In genomic region chr2:47334356-47335136, GRCh38 we compare ENCODE assay signal across 14 cellular contexts. TPM values are rescaled to one million over a fixed set of nuclear protein-coding genes. Genes with fewer than 3 reads are reported as not detected.
A peak's percentile ranks its signal among the peaks of the same experiment; 100 is the strongest.
DNase-seq lines count a peak whose midpoint lies in the region; ATAC-seq and TF ChIP-seq lines count a peak whose summit lies in the region.
"Had no signal": no experiment of that assay in that cellular context is flagged by ENCODE, and none has a peak within 500 bp of the region (broad histone marks: within the 10 kb centered on the region; RNA-seq: fewer than 3 reads in every experiment).

No MANE protein-coding gene starts in this region.

- intact Hi-C loops in left lung (cut with DNase I) = loop anchor here in 1 of 2 donors (5.0 kb wide), 1 partner anchor 53 kb away; no protein-coding TSS in a partner anchor

- H3K4me1 Mint-ChIP-seq in WTC11 (peaks cover 48% of the 10 kb centered on the region), glutamatergic neuron (ENCODE audit: low read depth, unreplicated experiment) (no peaks in the 10 kb centered on the region)
- H3K4me1 Mint-ChIP-seq: CD4-positive, CD25-positive, alpha-beta regulatory T cell had no signal

- DNase-seq in DND-41 = no peak
- peak; percentile 62 for DNase-seq in NCI-H128 (lab: John Stamatoyannopoulos, UW; ENCODE audit: unreplicated experiment)
- peak; percentile 41 for DNase-seq in WTC11 (ENCODE audit: low spot score)
- DNase-seq in left lung = no peak
- no peak for DNase-seq in NCI-H748 treated with DMSO at 0.1 percent for 48 hours (lab: John Stamatoyannopoulos, UW)
- no peak for DNase-seq in glutamatergic neuron
- no peak for DNase-seq in NCI-H1694 treated with DMSO at 0.1 percent for 48 hours (lab: John Stamatoyannopoulos, UW)
- DNase-seq in HPDE6-E6E7 (ENCODE audit: extremely low spot score) = no peak
- DNase-seq: central memory CD4-positive, alpha-beta T cell had no signal

- no peak overlapping the region for H2AFZ ChIP-seq in DND-41 (ENCODE audit: low read depth, low read length)

- H3K27ac ChIP-seq in DND-41 (ENCODE audit: low read length) (no peak overlapping the region), left lung (no peak overlapping the region)
- H3K27ac ChIP-seq: sigmoid colon, uterus had no signal

- H3K79me2 ChIP-seq in DND-41 (ENCODE audit: insufficient read depth, low read length) = no peaks in the 10 kb centered on the region

- TF ChIP-seq CTCF in DND-41 (IDR thresholded peaks at IDR 0.05; ENCODE audit: borderline replicate concordance, extremely low read depth, low read length, poor library complexity, severe bottlenecking) (no peak), WTC11 (IDR thresholded peaks at IDR 0.05) (no peak), left lung (IDR thresholded peaks at IDR 0.05) (no peak), glutamatergic neuron (IDR thresholded peaks at IDR 0.05; ENCODE audit: partially characterized antibody, unreplicated experiment) (no peak)

- H3K4me2 ChIP-seq in DND-41 (ENCODE audit: insufficient read depth, low read length) = no peak overlapping the region

- H4K20me1 ChIP-seq in DND-41 (ENCODE audit: insufficient read depth, low read length) = no peaks in the 10 kb centered on the region

- H3K9ac ChIP-seq in DND-41 (ENCODE audit: low read depth, low read length) = no peak overlapping the region

- H3K36me3 Mint-ChIP-seq in WTC11 = peaks cover 11% of the 10 kb centered on the region
- H3K36me3 Mint-ChIP-seq in glutamatergic neuron (ENCODE audit: unreplicated experiment) = no peaks in the 10 kb centered on the region
- H3K36me3 Mint-ChIP-seq: CD4-positive, CD25-positive, alpha-beta regulatory T cell had no signal

- H3K9me3 ChIP-seq in DND-41 (ENCODE audit: insufficient read depth, low read length, severe bottlenecking) = no peaks in the 10 kb centered on the region
- no peaks in the 10 kb centered on the region for H3K9me3 ChIP-seq in left lung
- H3K9me3 ChIP-seq: sigmoid colon, uterus had no signal

- 0 out of 3 replicates have a peak, but pooled peaks have one; percentile 12 for ATAC-seq in DND-41 (ENCODE audit: insufficient read depth, low read depth)
- peak; percentile 63 for ATAC-seq in WTC11
- ATAC-seq in left lung = peak; percentile 32
- ATAC-seq: activated CD4-positive, CD25-positive, alpha-beta regulatory T cell treated with anti-CD3 and anti-CD28 coated beads, Interleukin-2, amount 50 U/mL, for 24 hours had no signal

- H3K27me3 ChIP-seq in DND-41 (ENCODE audit: insufficient read depth, low read length, poor library complexity) = peaks cover 8% of the 10 kb centered on the region
- H3K27me3 ChIP-seq in left lung = no peaks in the 10 kb centered on the region
- H3K27me3 ChIP-seq: sigmoid colon, uterus had no signal

- CTCF ChIA-PET in WTC11 (lab: Charles Lee) = interaction anchor here (0.6 to 4.4 kb wide), 32 partner anchors 9 to 449 kb away, joined by 3 to 107 read pairs (median 5); partner anchors contain the start of genes MSH2 and MSH6

- no peaks in the 10 kb centered on the region for H3K27me3 Mint-ChIP-seq in WTC11 (ENCODE audit: low read depth)
- no peaks in the 10 kb centered on the region for H3K27me3 Mint-ChIP-seq in glutamatergic neuron (ENCODE audit: unreplicated experiment)

- POLR2A ChIA-PET in WTC11 (lab: Charles Lee) = interaction anchor here (0.8 to 3.0 kb wide), 7 partner anchors 10 to 328 kb away, joined by 3 to 31 read pairs (median 6); partner anchors contain the start of gene MSH2

- H3K9me3 Mint-ChIP-seq in WTC11 (peaks cover under 1% of the 10 kb centered on the region), glutamatergic neuron (ENCODE audit: unreplicated experiment) (no peaks in the 10 kb centered on the region)
- H3K9me3 Mint-ChIP-seq: activated T-helper 2 cell treated with anti-CD3 and anti-CD28 coated beads, Interferon-gamma antibody, Interleukin-2, Interleukin-4, amounts not matched to agents 10 μg/mL and 5 μg/mL and 100 μg/mL, durations not matched to agents 14 hours and 24 hours and 36 hours had no signal

- H3K36me3 ChIP-seq in DND-41 (ENCODE audit: insufficient read depth, low read length) (no peaks in the 10 kb centered on the region), left lung (peaks cover 0 to 5% of the 10 kb centered on the region in 2 donors)
- H3K36me3 ChIP-seq: sigmoid colon, uterus had no signal

- H3K4me1 ChIP-seq in DND-41 (ENCODE audit: insufficient read depth, low read length) (no peaks in the 10 kb centered on the region), left lung (peaks cover 0 to 15% of the 10 kb centered on the region in 2 donors)
- H3K4me1 ChIP-seq: sigmoid colon, uterus had no signal

- peak overlapping the region; percentile 92 for H3K27ac Mint-ChIP-seq in WTC11
- no peak overlapping the region for H3K27ac Mint-ChIP-seq in glutamatergic neuron (ENCODE audit: unreplicated experiment)
- H3K27ac Mint-ChIP-seq: activated T-helper 2 cell treated with anti-CD3 and anti-CD28 coated beads, Interferon-gamma antibody, Interleukin-2, Interleukin-4, amounts not matched to agents 10 μg/mL and 5 μg/mL and 100 μg/mL, durations not matched to agents 14 hours and 24 hours and 36 hours; CD4-positive, CD25-positive, alpha-beta regulatory T cell had no signal

- H3K4me3 Mint-ChIP-seq in WTC11 (peak overlapping the region; percentile 10; the same call in 1 of the 2 replicates), glutamatergic neuron (ENCODE audit: unreplicated experiment) (no peak overlapping the region)
- H3K4me3 Mint-ChIP-seq: CD4-positive, CD25-positive, alpha-beta regulatory T cell had no signal

- H3K4me3 ChIP-seq in DND-41 (ENCODE audit: low read depth in 1 of 2, low read length in 2 of 2) (no peak overlapping the region), left lung (no peak overlapping the region)
- H3K4me3 ChIP-seq: sigmoid colon, uterus had no signal

TF ChIP-seq in WTC11, 78 proteins besides CTCF, POLR2A, EP300 and RAD21:
- TF ChIP-seq ATF6 (CRISPR knock-in tag; IDR thresholded peaks at IDR 0.05) (no peak), SP1 (CRISPR knock-in tag; conservative IDR thresholded peaks at IDR 0.05) (peak; percentile 30; the same call in 1 of the 2 replicates), ZNF423 (CRISPR knock-in tag; IDR thresholded peaks at IDR 0.05) (peak; percentile 10; the same call in 1 of the 2 replicates), ZNF425 (CRISPR knock-in tag; conservative IDR thresholded peaks at IDR 0.05) (no peak), NFE2L1 (CRISPR knock-in tag; IDR thresholded peaks at IDR 0.05) (peak; percentile 95), ZNF138 (CRISPR knock-in tag; conservative IDR thresholded peaks at IDR 0.05) (no peak), TCF7 (CRISPR knock-in tag; IDR thresholded peaks at IDR 0.05; ENCODE audit: low read depth) (no peak), ESRRA (CRISPR knock-in tag; IDR thresholded peaks at IDR 0.05; ENCODE audit: borderline replicate concordance) (no peak)

RNA-seq across cellular contexts. Expression of gene EPCAM, which starts 34.6 kb away (rescaled TPM):
- 214 to 229 TPM (median 227 TPM) in 3 replicates for total RNA-seq in WTC11 (2021)
- total RNA-seq in left lung = 100 to 1,000 TPM; 135 to 201 TPM
- 5.3 TPM for total RNA-seq in glutamatergic neuron (ENCODE audit: unreplicated experiment)

Comparison
In these comparisons a context has a peak if more than half of its experiments do, and no peak if none do; other contexts are left out.
1. ATAC-seq: peak in every context shown above with its lines; median percentile 63 in WTC11; 32 in left lung; 12 in DND-41.
2. DNase-seq: peak in NCI-H128 (single experiment) and WTC11 (single experiment); none in DND-41 (single experiment), left lung (0 of 2), NCI-H748 treated with DMSO at 0.1 percent for 48 hours (single experiment), glutamatergic neuron (single experiment), NCI-H1694 treated with DMSO at 0.1 percent for 48 hours (single experiment) and HPDE6-E6E7 (single experiment).
3. RNA of gene EPCAM, which starts 34.6 kb away (total RNA-seq): 214 to 229 TPM in WTC11 and 135 to 201 TPM in left lung; 5.3 TPM in glutamatergic neuron (single experiment); every median in the first group is over 10 times any median in the second.